1 cellular context compared by ENCODE assay signal in the genomic region with DNA sequence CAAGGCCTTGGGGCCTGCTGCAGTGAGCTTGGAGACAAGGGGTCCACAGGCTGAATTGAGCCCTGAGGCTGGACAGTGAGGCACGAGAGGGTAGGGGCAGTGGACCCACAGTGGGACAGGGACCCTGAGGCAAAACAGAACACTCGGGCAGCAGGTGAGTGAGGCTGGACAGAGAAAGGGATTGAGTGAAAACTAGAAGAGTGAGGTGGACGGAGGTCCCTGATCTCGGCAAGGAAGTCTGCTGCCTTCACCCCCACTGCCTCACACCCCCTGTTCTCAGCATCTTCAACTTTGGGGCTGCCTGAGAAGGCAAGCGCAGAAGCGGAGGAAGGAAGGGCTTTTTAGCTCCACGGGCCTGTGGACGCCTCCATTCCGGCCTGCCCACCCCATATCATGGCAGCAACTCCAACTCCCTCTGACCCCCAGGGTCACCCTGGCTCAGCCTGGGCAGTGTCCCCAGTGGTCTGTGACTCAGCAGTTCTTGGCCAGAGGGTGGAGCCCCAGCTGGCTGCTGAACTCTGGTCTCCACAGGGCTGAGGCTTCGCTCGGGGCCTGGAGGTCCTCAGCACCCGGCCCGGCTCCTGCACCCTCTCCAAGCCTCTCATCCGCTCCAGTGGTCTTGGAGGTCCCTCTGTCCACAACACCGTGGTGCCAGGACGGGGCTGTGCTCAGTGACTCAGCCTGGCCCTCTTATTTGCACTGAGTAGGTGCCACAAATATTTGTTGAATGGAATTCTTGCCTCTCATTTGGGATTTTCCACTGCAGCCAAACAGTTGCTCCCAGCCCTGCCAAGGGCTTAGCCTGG.
TF ChIP-seq lines count a peak whose summit lies in the region.

No MANE protein-coding gene starts in this region.

TF ChIP-seq in GM12878, 131 proteins besides CTCF, POLR2A, EP300 and RAD21 (continued from another document):
- TF ChIP-seq USF1 (IDR thresholded peaks at IDR 0.05; ENCODE audit: borderline replicate concordance, extremely low read length, insufficient read depth, low read depth, low read length), result no peak
- TF ChIP-seq PAX8 (IDR thresholded peaks at IDR 0.05), result no peak
- TF ChIP-seq NFIC (IDR thresholded peaks at IDR 0.05; ENCODE audit: low read depth, low read length), result no peak
- no peak for TF ChIP-seq ELK1 (IDR thresholded peaks at IDR 0.05; ENCODE audit: low read depth, low read length)
- TF ChIP-seq RELA (IDR thresholded peaks at IDR 0.05; ENCODE audit: borderline replicate concordance, partially characterized antibody), result no peak
- TF ChIP-seq, protein P1, sequence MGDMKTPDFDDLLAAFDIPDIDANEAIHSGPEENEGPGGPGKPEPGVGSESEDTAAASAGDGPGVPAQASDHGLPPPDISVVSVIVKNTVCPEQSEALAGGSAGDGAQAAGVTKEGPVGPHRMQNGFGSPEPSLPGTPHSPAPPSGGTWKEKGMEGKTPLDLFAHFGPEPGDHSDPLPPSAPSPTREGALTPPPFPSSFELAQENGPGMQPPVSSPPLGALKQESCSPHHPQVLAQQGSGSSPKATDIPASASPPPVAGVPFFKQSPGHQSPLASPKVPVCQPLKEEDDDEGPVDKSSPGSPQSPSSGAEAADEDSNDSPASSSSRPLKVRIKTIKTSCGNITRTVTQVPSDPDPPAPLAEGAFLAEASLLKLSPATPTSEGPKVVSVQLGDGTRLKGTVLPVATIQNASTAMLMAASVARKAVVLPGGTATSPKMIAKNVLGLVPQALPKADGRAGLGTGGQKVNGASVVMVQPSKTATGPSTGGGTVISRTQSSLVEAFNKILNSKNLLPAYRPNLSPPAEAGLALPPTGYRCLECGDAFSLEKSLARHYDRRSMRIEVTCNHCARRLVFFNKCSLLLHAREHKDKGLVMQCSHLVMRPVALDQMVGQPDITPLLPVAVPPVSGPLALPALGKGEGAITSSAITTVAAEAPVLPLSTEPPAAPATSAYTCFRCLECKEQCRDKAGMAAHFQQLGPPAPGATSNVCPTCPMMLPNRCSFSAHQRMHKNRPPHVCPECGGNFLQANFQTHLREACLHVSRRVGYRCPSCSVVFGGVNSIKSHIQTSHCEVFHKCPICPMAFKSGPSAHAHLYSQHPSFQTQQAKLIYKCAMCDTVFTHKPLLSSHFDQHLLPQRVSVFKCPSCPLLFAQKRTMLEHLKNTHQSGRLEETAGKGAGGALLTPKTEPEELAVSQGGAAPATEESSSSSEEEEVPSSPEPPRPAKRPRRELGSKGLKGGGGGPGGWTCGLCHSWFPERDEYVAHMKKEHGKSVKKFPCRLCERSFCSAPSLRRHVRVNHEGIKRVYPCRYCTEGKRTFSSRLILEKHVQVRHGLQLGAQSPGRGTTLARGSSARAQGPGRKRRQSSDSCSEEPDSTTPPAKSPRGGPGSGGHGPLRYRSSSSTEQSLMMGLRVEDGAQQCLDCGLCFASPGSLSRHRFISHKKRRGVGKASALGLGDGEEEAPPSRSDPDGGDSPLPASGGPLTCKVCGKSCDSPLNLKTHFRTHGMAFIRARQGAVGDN (IDR thresholded peaks at IDR 0.05), result no peak
- TF ChIP-seq ZBED1 (IDR thresholded peaks at IDR 0.05; ENCODE audit: borderline replicate concordance), result no peak
- TF ChIP-seq NR2F1 (conservative IDR thresholded peaks at IDR 0.05), result no peak
- TF ChIP-seq RBBP5 (conservative IDR thresholded peaks at IDR 0.05), result no peak
- no peak for TF ChIP-seq CUX1 (IDR thresholded peaks at IDR 0.05; ENCODE audit: insufficient replicate concordance, low read depth, low read length)
- no peak for TF ChIP-seq ZNF207 (IDR thresholded peaks at IDR 0.05; ENCODE audit: borderline replicate concordance)
- no peak for TF ChIP-seq POLR2AphosphoS5 (IDR thresholded peaks at IDR 0.05; ENCODE audit: low read length)
- no peak for TF ChIP-seq ZSCAN29 (IDR thresholded peaks at IDR 0.05)
- no peak for TF ChIP-seq MXI1 (IDR thresholded peaks at IDR 0.05; ENCODE audit: low read depth, low read length)
- TF ChIP-seq EGR1 (IDR thresholded peaks at IDR 0.05; ENCODE audit: borderline replicate concordance in 1 of 2, low read depth in 2 of 2, low read length in 2 of 2), result no peak
- no peak for TF ChIP-seq MAX (IDR thresholded peaks at IDR 0.05; ENCODE audit: low read depth, low read length)
